19 cellular contexts compared by ENCODE assay signal in the genomic region with DNA sequence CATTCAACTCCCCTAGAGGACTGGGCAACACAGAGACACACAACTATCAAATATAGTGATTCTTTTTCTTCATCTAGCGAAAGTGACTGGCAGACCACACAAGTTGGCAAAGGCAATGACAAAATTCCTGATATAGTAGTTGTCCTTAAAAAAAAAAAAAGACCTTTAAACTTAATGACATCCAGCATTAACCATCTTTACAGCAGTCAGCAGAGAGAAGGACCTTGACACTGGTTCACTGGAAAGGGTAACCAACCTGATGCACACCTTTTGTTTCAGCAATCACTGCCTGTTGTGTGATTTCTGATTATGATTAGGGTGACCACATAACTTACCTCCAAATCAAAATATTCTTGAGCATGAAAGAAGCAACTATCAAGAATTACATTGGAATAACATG. TPM values are rescaled to one million over a fixed set of nuclear protein-coding genes. Genes with fewer than 3 reads are reported as not detected.
A peak's percentile ranks its signal among the peaks of the same experiment; 100 is the strongest.
DNase-seq lines count a peak whose midpoint lies in the region; FAIRE-seq and TF ChIP-seq lines count a peak whose summit lies in the region.
"Had no signal": no experiment of that assay in that cellular context is flagged by ENCODE, and none has a peak within 500 bp of the region (broad histone marks: within the 10 kb centered on the region; RNA-seq: fewer than 3 reads in every experiment).

No MANE protein-coding gene starts in this region.

- H3K27ac ChIP-seq in duodenal mucosa (ENCODE audit: low read depth, low read length) (peak overlapping the region; percentile 26), muscle layer of duodenum (ENCODE audit: low read length) (peak overlapping the region; percentile 60), tibial artery (peak overlapping the region; percentile 93 to 98)

- H3K4me1 ChIP-seq in duodenal mucosa (ENCODE audit: control insufficient read depth in 1 of 2, insufficient read depth in 2 of 2, low read length in 2 of 2) (peaks cover 12 to 23% of the 10 kb centered on the region in 2 donors), muscle layer of duodenum (ENCODE audit: control insufficient read depth in 1 of 2, insufficient read depth in 2 of 2, low read length in 2 of 2) (peaks cover 7 to 12% of the 10 kb centered on the region in 2 donors), tibial artery (peaks cover 0 to 35% (median 13%) of the 10 kb centered on the region in 4 donors)

- peak overlapping the region; percentile 90; the same call in 1 of the 2 replicates for H3K4me3 Mint-ChIP-seq in HFFc6
- H3K4me3 Mint-ChIP-seq: activated CD4-positive, alpha-beta memory T cell treated with anti-CD3 and anti-CD28 coated beads for 36 hours; activated T-cell treated with anti-CD3 and anti-CD28 coated beads, Interleukin-2, amount 50 U/mL, for 4 hours; central memory CD8-positive, alpha-beta T cell had no signal

- intact Hi-C loops in tibial artery (cut with DNase I; ENCODE audit: low total_unique reads), result no loop called here

- H3K9me3 ChIP-seq in duodenal mucosa (ENCODE audit: control insufficient read depth in 1 of 2, low read length in 2 of 2) (no peaks in the 10 kb centered on the region), muscle layer of duodenum (ENCODE audit: control insufficient read depth in 1 of 2, low read length in 2 of 2) (no peaks in the 10 kb centered on the region), tibial artery (no peaks in the 10 kb centered on the region)
- H3K9me3 ChIP-seq: MG63 had no signal

- H3K27me3 ChIP-seq in duodenal mucosa (ENCODE audit: control insufficient read depth in 1 of 2, insufficient read depth in 2 of 2, low read length in 2 of 2) (no peaks in the 10 kb centered on the region), muscle layer of duodenum (ENCODE audit: low read depth, low read length) (no peaks in the 10 kb centered on the region), tibial artery (no peaks in the 10 kb centered on the region)
- H3K27me3 ChIP-seq: MG63 had no signal

- H3K4me1 Mint-ChIP-seq in HFFc6 (ENCODE audit: low read depth), result peaks cover 39% of the 10 kb centered on the region
- H3K4me1 Mint-ChIP-seq: central memory CD8-positive, alpha-beta T cell had no signal

- DNase-seq in HFFc6, result no peak
- DNase-seq in tibial artery, result no peak
- no peak for DNase-seq in kidney glomerular epithelial cell (lab: John Stamatoyannopoulos, UW)
- DNase-seq in RCC 7860 (ENCODE audit: low spot score), result no peak
- no peak for DNase-seq in midbrain (lab: John Stamatoyannopoulos, UW)
- DNase-seq in DMS79 treated with DMSO at 0.1 percent for 48 hours (lab: John Stamatoyannopoulos, UW), result no peak
- DNase-seq: activated CD4-positive, alpha-beta memory T cell treated with anti-CD3 and anti-CD28 coated beads for 36 hours; activated naive CD8-positive, alpha-beta T cell treated with anti-CD3 and anti-CD28 coated beads for 36 hours; activated T-cell treated with anti-CD3 and anti-CD28 coated beads, Interleukin-2, amount 50 U/mL, for 4 hours; C1 segment of cervical spinal cord; left ventricle myocardium superior; MG63; naive thymus-derived CD8-positive, alpha-beta T cell; NCI-H1694 treated with DMSO at 0.1 percent for 48 hours had no signal

- H3K4me3 ChIP-seq in duodenal mucosa (ENCODE audit: low read depth in 1 of 2, low read length in 2 of 2) (peak overlapping the region; percentile 18 to 53), muscle layer of duodenum (ENCODE audit: low read depth in 1 of 2, low read length in 2 of 2) (no peak overlapping the region), tibial artery (no peak overlapping the region)

- H3K9ac ChIP-seq in duodenal mucosa (ENCODE audit: low read depth in 1 of 2, low read length in 2 of 2), result no peak overlapping the region

- FAIRE-seq in RCC 7860 (lab: Jason Lieb, UNC), result no peak
- FAIRE-seq: GM18507 had no signal

- H3K36me3 Mint-ChIP-seq in HFFc6 (ENCODE audit: low read depth), result peaks cover 6% of the 10 kb centered on the region; the same call in 1 of the 2 replicates
- H3K36me3 Mint-ChIP-seq: activated CD4-positive, alpha-beta memory T cell treated with anti-CD3 and anti-CD28 coated beads for 36 hours; activated naive CD8-positive, alpha-beta T cell treated with anti-CD3 and anti-CD28 coated beads for 36 hours; naive thymus-derived CD8-positive, alpha-beta T cell had no signal

- no peak for TF ChIP-seq CTCF in HFFc6 (IDR thresholded peaks at IDR 0.05)
- no peak for TF ChIP-seq CTCF in tibial artery (IDR thresholded peaks at IDR 0.05)

- H3K9me3 Mint-ChIP-seq in HFFc6, result no peaks in the 10 kb centered on the region
- H3K9me3 Mint-ChIP-seq: activated CD4-positive, alpha-beta memory T cell treated with anti-CD3 and anti-CD28 coated beads for 36 hours; activated naive CD8-positive, alpha-beta T cell treated with anti-CD3 and anti-CD28 coated beads for 36 hours; activated T-cell treated with anti-CD3 and anti-CD28 coated beads, Interleukin-2, amount 50 U/mL, for 4 hours; central memory CD8-positive, alpha-beta T cell; naive thymus-derived CD8-positive, alpha-beta T cell had no signal

- H3K27ac Mint-ChIP-seq in HFFc6, result no peak overlapping the region
- H3K27ac Mint-ChIP-seq: activated CD4-positive, alpha-beta memory T cell treated with anti-CD3 and anti-CD28 coated beads for 36 hours; activated naive CD8-positive, alpha-beta T cell treated with anti-CD3 and anti-CD28 coated beads for 36 hours; naive thymus-derived CD8-positive, alpha-beta T cell had no signal

- no peaks in the 10 kb centered on the region for H3K27me3 Mint-ChIP-seq in HFFc6 (ENCODE audit: insufficient read depth)

- H3K36me3 ChIP-seq in duodenal mucosa (ENCODE audit: control insufficient read depth in 1 of 2, insufficient read depth in 2 of 2, low read length in 2 of 2) (no peaks in the 10 kb centered on the region), muscle layer of duodenum (ENCODE audit: control insufficient read depth in 1 of 2, insufficient read depth in 2 of 2, low read length in 2 of 2) (no peaks in the 10 kb centered on the region), tibial artery (no peaks in the 10 kb centered on the region)

RNA-seq across cellular contexts. Expression of gene CNKSR3, which starts 1.7 kb away (rescaled TPM):
- total RNA-seq in HFFc6 (2021; fragmentation: NEBNext Ultra II Directional; extraction: Animal tissue kit (Norgen Biotek cat#: 25700)), result 10 to 100 TPM; 15.3 to 21.7 (median 18.7) TPM
- total RNA-seq: naive thymus-derived CD8-positive, alpha-beta T cell; OCI-LY7 had no signal

Comparison
In these comparisons a context has a peak if more than half of its experiments do, and no peak if none do; other contexts are left out.
1. H3K27ac ChIP-seq: peak in every context shown above with its lines; median percentile 96 in tibial artery; 60 in muscle layer of duodenum; 26 in duodenal mucosa.
2. H3K4me3 ChIP-seq: peak in duodenal mucosa (2 of 2); none in muscle layer of duodenum (0 of 2) and tibial artery (0 of 2).